In genomic region chr1:232339077-232339476, GRCh38 we compare ENCODE assay signal across 15 cellular contexts.
DNase-seq lines count a peak whose midpoint lies in the region; ATAC-seq, FAIRE-seq and TF ChIP-seq lines count a peak whose summit lies in the region.
"Had no signal": no experiment of that assay in that cellular context is flagged by ENCODE, and none has a peak within 500 bp of the region (broad histone marks: within the 10 kb centered on the region; RNA-seq: fewer than 3 reads in every experiment).

No MANE protein-coding gene starts in this region.

- FAIRE-seq in islet of Langerhans (lab: Jason Lieb, UNC) = peak; percentile 82
- FAIRE-seq: GM12892 had no signal

- H3K27ac ChIP-seq in left lung = no peak overlapping the region
- H3K27ac ChIP-seq: BLaER1 had no signal

- DNase-seq in DMS79 treated with DMSO at 0.1 percent for 48 hours (lab: John Stamatoyannopoulos, UW) = peak; percentile 37
- DNase-seq in DMS79 (lab: John Stamatoyannopoulos, UW) = no peak
- DNase-seq in NCI-H2171 (lab: John Stamatoyannopoulos, UW) = peak; percentile 53
- no peak for DNase-seq in left lung
- no peak for DNase-seq in OCI-M2 (lab: John Stamatoyannopoulos, UW; ENCODE audit: unreplicated experiment)
- DNase-seq in NCI-H526 (lab: John Stamatoyannopoulos, UW) = no peak
- DNase-seq: 8988T; CD4-positive, alpha-beta memory T cell; DMS53; GDM1; GOT3; H7 had no signal

- no peaks in the 10 kb centered on the region for H3K4me1 ChIP-seq in left lung
- H3K4me1 ChIP-seq: BLaER1 had no signal

- ATAC-seq in left lung = no peak

- no peak for TF ChIP-seq CTCF in left lung (IDR thresholded peaks at IDR 0.05)

- intact Hi-C loops in left lung (cut with DNase I) = no loop called here

- no peaks in the 10 kb centered on the region for H3K36me3 ChIP-seq in left lung
- H3K36me3 ChIP-seq: BLaER1 had no signal

- H3K27me3 ChIP-seq in left lung = no peaks in the 10 kb centered on the region
- H3K27me3 ChIP-seq: BLaER1 had no signal

- H3K9me3 ChIP-seq in left lung = no peaks in the 10 kb centered on the region
- H3K9me3 ChIP-seq: BLaER1 had no signal

- no peak overlapping the region for H3K4me3 ChIP-seq in left lung
- H3K4me3 ChIP-seq: BLaER1 had no signal

Comparison
In these comparisons a context has a peak if more than half of its experiments do, and no peak if none do; other contexts are left out.
1. DNase-seq: peak in DMS79 treated with DMSO at 0.1 percent for 48 hours (single experiment) and NCI-H2171 (single experiment); none in DMS79 (single experiment), left lung (0 of 2), OCI-M2 (single experiment) and NCI-H526 (0 of 2).